ENCODE assay signal across 17 cellular contexts in genomic region chr16:31016018-31016417, GRCh38. TPM values are rescaled to one million over a fixed set of nuclear protein-coding genes. Genes with fewer than 3 reads are reported as not detected.
A peak's percentile ranks its signal among the peaks of the same experiment; 100 is the strongest.
DNase-seq lines count a peak whose midpoint lies in the region; ATAC-seq and TF ChIP-seq lines count a peak whose summit lies in the region.
"Had no signal": no experiment of that assay in that cellular context is flagged by ENCODE, and none has a peak within 500 bp of the region (broad histone marks: within the 10 kb centered on the region; RNA-seq: fewer than 3 reads in every experiment).

No MANE protein-coding gene starts in this region.

- 61 to 65% (median 63%) methylated on average over 6 of the region's 6 CpGs for WGBS in psoas muscle, 3 donors
- 43 to 53% methylated on average over 2 to 4 of the region's 6 CpGs for WGBS in gastroesophageal sphincter (ENCODE audit: low coverage in 1 of 2), 2 donors

- intact Hi-C loops in psoas muscle (cut with DNase I): no loop called here

- H3K27me3 Mint-ChIP-seq in HFFc6 (ENCODE audit: insufficient read depth) (peaks cover 9% of the 10 kb centered on the region), WTC11 (ENCODE audit: low read depth) (peaks cover 34% of the 10 kb centered on the region)

- TF ChIP-seq CTCF in BE2C (IDR thresholded peaks at IDR 0.05; ENCODE audit: low read depth, low read length) (peak; percentile 40), HFFc6 (IDR thresholded peaks at IDR 0.05) (0 out of 2 replicates have a peak, but pooled peaks have one; percentile 10), WTC11 (IDR thresholded peaks at IDR 0.05) (no peak), kidney epithelial cell (IDR thresholded peaks at IDR 0.05; ENCODE audit: insufficient read depth, low read length, poor library complexity, severe bottlenecking) (peak; percentile 12), psoas muscle (IDR thresholded peaks at IDR 0.05) (no peak), gastroesophageal sphincter (IDR thresholded peaks at IDR 0.05) (no peak)

- POLR2A ChIA-PET in WTC11 (lab: Charles Lee): no interaction called here

- H3K4me3 Mint-ChIP-seq in HFFc6: no peak overlapping the region
- H3K4me3 Mint-ChIP-seq in WTC11: no peak overlapping the region
- H3K4me3 Mint-ChIP-seq: CD8-positive, alpha-beta memory T cell; T-helper 1 cell treated with Interleukin-12 subunit alpha and Interleukin-12 subunit beta and Interleukin-4 antibody, amounts not matched to agents 30 μg/mL and 1 μg/mL, for 36 hours had no signal

- H3K9me3 ChIP-seq in BE2C (no peaks in the 10 kb centered on the region), psoas muscle (no peaks in the 10 kb centered on the region), gastroesophageal sphincter (no peaks in the 10 kb centered on the region)

- H3K4me1 Mint-ChIP-seq in HFFc6 (ENCODE audit: low read depth) (no peaks in the 10 kb centered on the region), WTC11 (peaks cover 5% of the 10 kb centered on the region)

- no peak overlapping the region for H3K4me3 ChIP-seq in BE2C (ENCODE audit: low read depth, low read length)
- no peak overlapping the region for H3K4me3 ChIP-seq in kidney epithelial cell (ENCODE audit: low read depth, low read length)
- no peak overlapping the region for H3K4me3 ChIP-seq in psoas muscle
- no peak overlapping the region for H3K4me3 ChIP-seq in gastroesophageal sphincter

- H3K27ac Mint-ChIP-seq in HFFc6 (no peak overlapping the region), WTC11 (no peak overlapping the region)
- H3K27ac Mint-ChIP-seq: CD8-positive, alpha-beta memory T cell; T-helper 1 cell treated with Interleukin-12 subunit alpha and Interleukin-12 subunit beta and Interleukin-4 antibody, amounts not matched to agents 30 μg/mL and 1 μg/mL, for 36 hours had no signal

- ATAC-seq in WTC11: peak; percentile 78
- ATAC-seq in HG02588 (IDR thresholded peaks at IDR 0.05; ENCODE audit: unreplicated experiment): no peak
- ATAC-seq in psoas muscle: no peak
- ATAC-seq in gastroesophageal sphincter: no peak
- ATAC-seq: sciatic nerve had no signal

- no peak for TF ChIP-seq POLR2A in gastroesophageal sphincter (IDR thresholded peaks at IDR 0.05)

- H3K36me3 Mint-ChIP-seq in HFFc6 (ENCODE audit: low read depth) (no peaks in the 10 kb centered on the region), WTC11 (no peaks in the 10 kb centered on the region)
- H3K36me3 Mint-ChIP-seq: CD8-positive, alpha-beta memory T cell had no signal

- CTCF ChIA-PET in WTC11 (lab: Charles Lee): interaction anchor here (0.8 to 2.7 kb wide), 8 partner anchors 9 to 77 kb away, joined by 3 to 19 read pairs (median 4); partner anchors contain the start of genes HSD3B7 and STX4

- H3K27ac ChIP-seq in psoas muscle (no peak overlapping the region), gastroesophageal sphincter (no peak overlapping the region)
- H3K27ac ChIP-seq: RWPE1 had no signal

- H3K9me3 Mint-ChIP-seq in HFFc6 (no peaks in the 10 kb centered on the region), WTC11 (no peaks in the 10 kb centered on the region)
- H3K9me3 Mint-ChIP-seq: CD8-positive, alpha-beta memory T cell; T-helper 1 cell treated with Interleukin-12 subunit alpha and Interleukin-12 subunit beta and Interleukin-4 antibody, amounts not matched to agents 30 μg/mL and 1 μg/mL, for 36 hours had no signal

- H3K27me3 ChIP-seq in BE2C (peaks cover 9% of the 10 kb centered on the region), kidney epithelial cell (ENCODE audit: control insufficient read depth, insufficient read depth, low read length) (peaks cover 11% of the 10 kb centered on the region), psoas muscle (ENCODE audit: insufficient read depth in 3 of 3, low read length in 2 of 3) (peaks cover 0 to 30% (median 23%) of the 10 kb centered on the region in 3 donors), gastroesophageal sphincter (peaks cover 60% of the 10 kb centered on the region)

- TF ChIP-seq EP300 in gastroesophageal sphincter (IDR thresholded peaks at IDR 0.05): no peak

- no peaks in the 10 kb centered on the region for H3K36me3 ChIP-seq in BE2C
- H3K36me3 ChIP-seq in kidney epithelial cell (ENCODE audit: control insufficient read depth, insufficient read depth, low read length): no peaks in the 10 kb centered on the region
- no peaks in the 10 kb centered on the region for H3K36me3 ChIP-seq in psoas muscle (ENCODE audit: insufficient read depth in 1 of 2, low read depth in 1 of 2)
- no peaks in the 10 kb centered on the region for H3K36me3 ChIP-seq in gastroesophageal sphincter

- DNase-seq in BE2C (no peak), HFFc6 (no peak), WTC11 (ENCODE audit: low spot score) (no peak), kidney epithelial cell (ENCODE audit: low read depth) (no peak), psoas muscle (no peak), foreskin melanocyte (no peak)
- DNase-seq: activated gamma-delta T cell; amygdala; CD8-positive, alpha-beta memory T cell; mesendoderm; NCI-H748 treated with DMSO at 0.1 percent for 48 hours; stimulated activated CD4-positive, alpha-beta T cell treated with anti-CD3 and anti-CD28 coated beads, Interleukin-2, amount 100 ng/mL, for 24 hours had no signal

- no peaks in the 10 kb centered on the region for H3K4me1 ChIP-seq in BE2C
- no peaks in the 10 kb centered on the region for H3K4me1 ChIP-seq in psoas muscle
- peaks cover 0 to 2% (median 0%) of the 10 kb centered on the region in 3 donors for H3K4me1 ChIP-seq in gastroesophageal sphincter

TF ChIP-seq in WTC11, 78 proteins besides CTCF, POLR2A, EP300 and RAD21:
- TF ChIP-seq ATF3 (CRISPR knock-in tag; conservative IDR thresholded peaks at IDR 0.05): no peak
- no peak for TF ChIP-seq NFE2L1 (CRISPR knock-in tag; IDR thresholded peaks at IDR 0.05)
- no peak for TF ChIP-seq JUN (CRISPR knock-in tag; IDR thresholded peaks at IDR 0.05)
TF ChIP-seq in WTC11: peak in this region for 0.

RNA-seq across cellular contexts. Expression of gene STX1B, which starts 5.6 kb away (rescaled TPM):
- 1.2 TPM for polyA plus RNA-seq in BE2C (2012; ENCODE audit: insufficient read depth, insufficient read length, low read depth)
- 1 to 10 TPM; 6.7 to 9.9 (median 7.1) TPM for total RNA-seq in HFFc6 (2021; fragmentation: NEBNext Ultra II Directional; extraction: Animal tissue kit (Norgen Biotek cat#: 25700))
- total RNA-seq in WTC11 (2021) (15.9 to 20.5 TPM (median 19.9 TPM) in 3 replicates), kidney epithelial cell (0.07 and 0.29 TPM in 2 replicates), psoas muscle (under 1 TPM in 3 of 4 donors, not detected in 1; 0.11 to 0.64 (median 0.26) TPM), gastroesophageal sphincter (1 to 10 TPM in 2 of 4 donors, under 1 TPM in 1, not detected in 1; 0.54 to 3.3 (median 1.9) TPM)
- under 1 TPM; 0.04 to 0.14 (median 0.05) TPM for polyA plus RNA-seq in psoas muscle

RNA-seq across cellular contexts. Expression of gene STX4, which starts 17.3 kb away (rescaled TPM):
- polyA plus RNA-seq in BE2C (2012; ENCODE audit: insufficient read depth, insufficient read length, low read depth): 44.9 TPM
- 10 to 100 TPM; 56.3 to 71.2 (median 64.2) TPM for total RNA-seq in HFFc6 (2021; fragmentation: NEBNext Ultra II Directional; extraction: Animal tissue kit (Norgen Biotek cat#: 25700))
- 31.3 to 38.4 TPM (median 32.5 TPM) in 3 replicates for total RNA-seq in WTC11 (2021)
- total RNA-seq in kidney epithelial cell: 26.3 and 28.0 TPM in 2 replicates
- 10 to 100 TPM; 47.6 to 57.8 (median 51.6) TPM for total RNA-seq in psoas muscle
- 100 to 1,000 TPM in 1 of 3 donors, 10 to 100 TPM in 2; 61.8 to 123 (median 83.3) TPM for polyA plus RNA-seq in psoas muscle
- total RNA-seq in gastroesophageal sphincter: 10 to 100 TPM; 32.2 to 40.6 (median 37.2) TPM

RNA-seq across cellular contexts. Expression of gene HSD3B7, which starts 31.0 kb away (rescaled TPM):
- polyA plus RNA-seq in BE2C (2012; ENCODE audit: insufficient read depth, insufficient read length, low read depth): 1.3 TPM
- total RNA-seq in HFFc6 (2021; fragmentation: NEBNext Ultra II Directional; extraction: Animal tissue kit (Norgen Biotek cat#: 25700)): 10 to 100 TPM; 15.1 to 24.6 (median 18.6) TPM
- total RNA-seq in WTC11 (2021) (4.1 to 4.5 TPM (median 4.5 TPM) in 3 replicates), kidney epithelial cell (11.5 and 13.8 TPM in 2 replicates), psoas muscle (10 to 100 TPM in 1 of 4 donors, 1 to 10 TPM in 3; 3.2 to 12.8 (median 5.4) TPM), gastroesophageal sphincter (10 to 100 TPM; 10.1 to 26.2 (median 16.0) TPM)
- polyA plus RNA-seq in psoas muscle: 1 to 10 TPM; 3.5 to 4.9 (median 4.1) TPM
- polyA plus RNA-seq: CD8-positive, alpha-beta memory T cell had no signal

RNA-seq across cellular contexts. Expression of gene ZNF668, which starts 58.0 kb away (rescaled TPM):
- polyA plus RNA-seq in BE2C (2012; ENCODE audit: insufficient read depth, insufficient read length, low read depth): 29.9 TPM
- total RNA-seq in HFFc6 (2021; fragmentation: NEBNext Ultra II Directional; extraction: Animal tissue kit (Norgen Biotek cat#: 25700)): 10 to 100 TPM; 15.0 to 24.5 (median 17.5) TPM
- total RNA-seq in WTC11 (2021) (13.5 to 17.3 TPM (median 16.6 TPM) in 3 replicates), kidney epithelial cell (23.1 and 27.8 TPM in 2 replicates), psoas muscle (1 to 10 TPM; 5.3 to 7.5 (median 5.8) TPM), gastroesophageal sphincter (10 to 100 TPM in 3 of 4 donors, 1 to 10 TPM in 1; 8.6 to 22.5 (median 12.6) TPM)
- polyA plus RNA-seq in psoas muscle: 10 to 100 TPM in 2 of 3 donors, 1 to 10 TPM in 1; 7.2 to 12.3 (median 10.9) TPM

RNA-seq across cellular contexts. Expression of gene ZNF646, which starts 58.2 kb away (rescaled TPM):
- polyA plus RNA-seq in BE2C (2012; ENCODE audit: insufficient read depth, insufficient read length, low read depth): 27.3 TPM
- total RNA-seq in HFFc6 (2021; fragmentation: NEBNext Ultra II Directional; extraction: Animal tissue kit (Norgen Biotek cat#: 25700)): 10 to 100 TPM; 13.0 to 16.3 (median 14.7) TPM
- total RNA-seq in WTC11 (2021) (26.7 to 29.3 TPM (median 29.1 TPM) in 3 replicates), kidney epithelial cell (17.8 and 19.0 TPM in 2 replicates), psoas muscle (10 to 100 TPM in 2 of 4 donors, 1 to 10 TPM in 2; 8.4 to 22.6 (median 12.3) TPM), gastroesophageal sphincter (10 to 100 TPM; 10.9 to 16.9 (median 13.6) TPM)
- 10 to 100 TPM in 1 of 3 donors, 1 to 10 TPM in 2; 4.0 to 20.8 (median 5.9) TPM for polyA plus RNA-seq in psoas muscle

Comparison
In these comparisons a context has a peak if more than half of its experiments do, and no peak if none do; other contexts are left out.
1. CTCF ChIP-seq: peak in BE2C (single experiment), HFFc6 (single experiment) and kidney epithelial cell (single experiment); none in WTC11 (single experiment), psoas muscle (single experiment) and gastroesophageal sphincter (0 of 4).